8 cellular contexts compared by ENCODE assay signal in genomic region chr18:26458526-26459232, GRCh38.
DNase-seq lines count a peak whose midpoint lies in the region; ATAC-seq and TF ChIP-seq lines count a peak whose summit lies in the region.

No MANE protein-coding gene starts in this region.

- H3K4me3 Mint-ChIP-seq in activated T-helper 17 cell treated with anti-CD3 and anti-CD28 coated beads, Interleukin-2, amount 50 U/mL, for 72 hours: no peak overlapping the region
- H3K4me3 Mint-ChIP-seq in stimulated activated naive CD8-positive, alpha-beta T cell treated with anti-CD3 and anti-CD28 coated beads, Interleukin-15, amount 100 ng/mL, for 72 hours: peak overlapping the region in 1 of 2 donors; percentile 16

- H3K9me3 ChIP-seq in spleen: no peaks in the 10 kb centered on the region

- 45 to 62% (median 60%) methylated on average over 9 of the region's 9 CpGs for WGBS in spleen, 5 donors

- intact Hi-C loops in spleen (cut with DNase I; ENCODE audit: low total_unique reads): no loop called here

- no peak for TF ChIP-seq POLR2A in spleen (IDR thresholded peaks at IDR 0.05)

- peaks cover 6% of the 10 kb centered on the region for H3K4me1 Mint-ChIP-seq in activated T-helper 17 cell treated with anti-CD3 and anti-CD28 coated beads, Interleukin-2, amount 50 U/mL, for 72 hours
- peaks cover 21% of the 10 kb centered on the region for H3K4me1 Mint-ChIP-seq in stimulated activated naive CD8-positive, alpha-beta T cell treated with anti-CD3 and anti-CD28 coated beads, Interleukin-15, amount 100 ng/mL, for 72 hours

- H3K36me3 ChIP-seq in spleen: peaks cover 0 to 32% (median 0%) of the 10 kb centered on the region in 6 donors

- H3K4me3 ChIP-seq in AG10803 (ENCODE audit: low read length): no peak overlapping the region
- no peak overlapping the region for H3K4me3 ChIP-seq in spleen

- DNase-seq in AG10803 (ENCODE audit: low read depth): peak; percentile 66
- peak in 1 of 2 donors; percentile 13 for DNase-seq in stimulated activated naive CD8-positive, alpha-beta T cell treated with anti-CD3 and anti-CD28 coated beads, Interleukin-15, amount 100 ng/mL, for 72 hours
- no peak for DNase-seq in HUDEP-2 (lab: John Stamatoyannopoulos, UW; ENCODE audit: unreplicated experiment in 76 of 76)
- no peak for DNase-seq in activated naive CD4-positive, alpha-beta T cell treated with Interleukin-2 at 50 U/mL for 16 hours
- no peak for DNase-seq in spleen

- no peak overlapping the region for H3K27ac ChIP-seq in spleen

- H3K9me3 Mint-ChIP-seq in activated T-helper 17 cell treated with anti-CD3 and anti-CD28 coated beads, Interleukin-2, amount 50 U/mL, for 72 hours: no peaks in the 10 kb centered on the region
- H3K9me3 Mint-ChIP-seq in stimulated activated naive CD8-positive, alpha-beta T cell treated with anti-CD3 and anti-CD28 coated beads, Interleukin-15, amount 100 ng/mL, for 72 hours: no peaks in the 10 kb centered on the region

- no peaks in the 10 kb centered on the region for H3K27me3 Mint-ChIP-seq in activated T-helper 17 cell treated with anti-CD3 and anti-CD28 coated beads, Interleukin-2, amount 50 U/mL, for 72 hours
- H3K27me3 Mint-ChIP-seq in stimulated activated naive CD8-positive, alpha-beta T cell treated with anti-CD3 and anti-CD28 coated beads, Interleukin-15, amount 100 ng/mL, for 72 hours: no peaks in the 10 kb centered on the region

- peak overlapping the region; percentile 68 for H3K27ac Mint-ChIP-seq in activated T-helper 17 cell treated with anti-CD3 and anti-CD28 coated beads, Interleukin-2, amount 50 U/mL, for 72 hours
- H3K27ac Mint-ChIP-seq in stimulated activated naive CD8-positive, alpha-beta T cell treated with anti-CD3 and anti-CD28 coated beads, Interleukin-15, amount 100 ng/mL, for 72 hours: peak overlapping the region in 1 of 2 donors; percentile 51

- H3K27me3 ChIP-seq in spleen (replicated peaks in 1 of 7): no peaks in the 10 kb centered on the region

- TF ChIP-seq CTCF in AG10803 (conservative IDR thresholded peaks at IDR 0.05; ENCODE audit: low read length) (no peak), spleen (IDR thresholded peaks at IDR 0.05 in 8 of 11, conservative IDR thresholded peaks at IDR 0.05 in 3 of 11) (no peak)

- no peaks in the 10 kb centered on the region for H3K4me1 ChIP-seq in spleen

- ATAC-seq in GM19395 (IDR thresholded peaks at IDR 0.05; ENCODE audit: unreplicated experiment) (peak; percentile 59), HG03378 (IDR thresholded peaks at IDR 0.05; ENCODE audit: unreplicated experiment) (peak; percentile 67)
- ATAC-seq in activated T-helper 17 cell treated with anti-CD3 and anti-CD28 coated beads, Interleukin-2, amount 50 U/mL, for 72 hours (replicated peaks): peak; percentile 94
- ATAC-seq in stimulated activated naive CD8-positive, alpha-beta T cell treated with anti-CD3 and anti-CD28 coated beads, Interleukin-15, amount 100 ng/mL, for 72 hours: peak; percentile 88

- H3K36me3 Mint-ChIP-seq in activated T-helper 17 cell treated with anti-CD3 and anti-CD28 coated beads, Interleukin-2, amount 50 U/mL, for 72 hours (ENCODE audit: low read depth): peaks cover 13% of the 10 kb centered on the region
